ENCODE assay signal across 1 cellular context in the genomic region with DNA sequence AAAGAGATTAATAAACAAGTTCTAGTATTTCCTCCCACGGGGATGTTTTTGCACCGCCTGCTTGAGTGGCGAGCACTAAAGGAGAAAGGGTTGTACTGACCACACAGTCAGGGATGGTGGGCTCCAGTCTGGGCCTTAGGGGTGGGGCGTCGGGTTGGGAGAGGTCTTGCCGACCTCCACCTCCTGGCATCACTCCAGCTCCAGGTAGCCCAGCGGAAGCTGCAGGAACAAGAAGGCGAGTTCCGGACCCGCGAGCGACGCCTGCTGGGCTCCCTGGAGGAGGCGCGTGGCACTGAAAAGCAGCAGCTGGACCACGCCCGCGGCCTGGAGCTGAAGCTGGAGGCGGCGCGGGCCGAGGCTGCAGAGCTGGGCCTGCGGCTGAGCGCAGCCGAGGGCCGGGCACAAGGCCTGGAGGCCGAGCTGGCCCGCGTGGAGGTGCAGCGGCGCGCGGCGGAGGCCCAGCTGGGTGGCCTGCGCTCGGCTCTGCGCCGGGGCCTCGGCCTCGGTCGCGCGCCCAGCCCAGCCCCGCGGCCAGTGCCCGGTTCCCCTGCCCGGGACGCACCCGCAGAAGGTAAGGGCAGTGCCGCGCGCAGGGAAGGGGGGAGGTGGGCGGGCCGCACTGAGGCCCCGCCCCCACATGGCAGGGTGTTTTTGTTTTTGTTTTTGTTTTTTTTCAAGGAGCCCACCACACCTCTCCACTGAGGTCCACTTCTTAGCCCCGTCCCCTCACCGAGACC.
TF ChIP-seq lines count a peak whose summit lies in the region.

No MANE protein-coding gene starts in this region.

TF ChIP-seq in HEK293, 187 proteins besides CTCF, POLR2A, EP300 and RAD21 (continued from another document and continues in another):
- TF ChIP-seq, protein P1, sequence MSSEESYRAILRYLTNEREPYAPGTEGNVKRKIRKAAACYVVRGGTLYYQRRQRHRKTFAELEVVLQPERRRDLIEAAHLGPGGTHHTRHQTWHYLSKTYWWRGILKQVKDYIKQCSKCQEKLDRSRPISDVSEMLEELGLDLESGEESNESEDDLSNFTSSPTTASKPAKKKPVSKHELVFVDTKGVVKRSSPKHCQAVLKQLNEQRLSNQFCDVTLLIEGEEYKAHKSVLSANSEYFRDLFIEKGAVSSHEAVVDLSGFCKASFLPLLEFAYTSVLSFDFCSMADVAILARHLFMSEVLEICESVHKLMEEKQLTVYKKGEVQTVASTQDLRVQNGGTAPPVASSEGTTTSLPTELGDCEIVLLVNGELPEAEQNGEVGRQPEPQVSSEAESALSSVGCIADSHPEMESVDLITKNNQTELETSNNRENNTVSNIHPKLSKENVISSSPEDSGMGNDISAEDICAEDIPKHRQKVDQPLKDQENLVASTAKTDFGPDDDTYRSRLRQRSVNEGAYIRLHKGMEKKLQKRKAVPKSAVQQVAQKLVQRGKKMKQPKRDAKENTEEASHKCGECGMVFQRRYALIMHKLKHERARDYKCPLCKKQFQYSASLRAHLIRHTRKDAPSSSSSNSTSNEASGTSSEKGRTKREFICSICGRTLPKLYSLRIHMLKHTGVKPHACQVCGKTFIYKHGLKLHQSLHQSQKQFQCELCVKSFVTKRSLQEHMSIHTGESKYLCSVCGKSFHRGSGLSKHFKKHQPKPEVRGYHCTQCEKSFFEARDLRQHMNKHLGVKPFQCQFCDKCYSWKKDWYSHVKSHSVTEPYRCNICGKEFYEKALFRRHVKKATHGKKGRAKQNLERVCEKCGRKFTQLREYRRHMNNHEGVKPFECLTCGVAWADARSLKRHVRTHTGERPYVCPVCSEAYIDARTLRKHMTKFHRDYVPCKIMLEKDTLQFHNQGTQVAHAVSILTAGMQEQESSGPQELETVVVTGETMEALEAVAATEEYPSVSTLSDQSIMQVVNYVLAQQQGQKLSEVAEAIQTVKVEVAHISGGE (tag by site-specific recombination; conservative IDR thresholded peaks at IDR 0.05; ENCODE audit: low read depth), result 0 out of 2 replicates have a peak, but pooled peaks have one; percentile 27
- TF ChIP-seq SCRT1 (tag by site-specific recombination; IDR thresholded peaks at IDR 0.05; ENCODE audit: borderline replicate concordance), result no peak
- no peak for TF ChIP-seq HOXD13 (CRISPR knock-in tag; IDR thresholded peaks at IDR 0.05; ENCODE audit: borderline replicate concordance)
- peak; percentile 91 for TF ChIP-seq OSR2 (tag by site-specific recombination; IDR thresholded peaks at IDR 0.05)
- TF ChIP-seq KLF8 (tag by site-specific recombination; IDR thresholded peaks at IDR 0.05), result peak; percentile 11; the same call in 1 of the 2 replicates
- TF ChIP-seq, protein P2, sequence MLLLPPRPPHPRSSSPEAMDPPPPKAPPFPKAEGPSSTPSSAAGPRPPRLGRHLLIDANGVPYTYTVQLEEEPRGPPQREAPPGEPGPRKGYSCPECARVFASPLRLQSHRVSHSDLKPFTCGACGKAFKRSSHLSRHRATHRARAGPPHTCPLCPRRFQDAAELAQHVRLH (tag by site-specific recombination; IDR thresholded peaks at IDR 0.05), result peak; percentile 35; the same call in 1 of the 2 replicates
- peak; percentile 40; the same call in 1 of the 2 replicates for TF ChIP-seq SP7 (tag by site-specific recombination; IDR thresholded peaks at IDR 0.05)
- TF ChIP-seq ZNF37A (tag by site-specific recombination; IDR thresholded peaks at IDR 0.05), result no peak
- no peak for TF ChIP-seq ZNF596 (tag by site-specific recombination; IDR thresholded peaks at IDR 0.05)
- TF ChIP-seq, protein P3, sequence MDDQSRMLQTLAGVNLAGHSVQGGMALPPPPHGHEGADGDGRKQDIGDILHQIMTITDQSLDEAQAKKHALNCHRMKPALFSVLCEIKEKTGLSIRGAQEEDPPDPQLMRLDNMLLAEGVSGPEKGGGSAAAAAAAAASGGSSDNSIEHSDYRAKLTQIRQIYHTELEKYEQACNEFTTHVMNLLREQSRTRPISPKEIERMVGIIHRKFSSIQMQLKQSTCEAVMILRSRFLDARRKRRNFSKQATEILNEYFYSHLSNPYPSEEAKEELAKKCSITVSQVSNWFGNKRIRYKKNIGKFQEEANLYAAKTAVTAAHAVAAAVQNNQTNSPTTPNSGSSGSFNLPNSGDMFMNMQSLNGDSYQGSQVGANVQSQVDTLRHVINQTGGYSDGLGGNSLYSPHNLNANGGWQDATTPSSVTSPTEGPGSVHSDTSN (CRISPR knock-in tag; IDR thresholded peaks at IDR 0.05), result 0 out of 2 replicates have a peak, but pooled peaks have one; percentile 61
- no peak; the same call in 1 of the 2 replicates for TF ChIP-seq ZSCAN30 (tag by site-specific recombination; IDR thresholded peaks at IDR 0.05)
- TF ChIP-seq KLF9 (tag by site-specific recombination; IDR thresholded peaks at IDR 0.05; ENCODE audit: low read depth), result peak; percentile 77
- peak; percentile 53 for TF ChIP-seq ZFHX2 (tag by site-specific recombination; conservative IDR thresholded peaks at IDR 0.05)
- TF ChIP-seq ZNF510 (tag by site-specific recombination; IDR thresholded peaks at IDR 0.05; ENCODE audit: insufficient replicate concordance), result no peak
- TF ChIP-seq, protein P4, sequence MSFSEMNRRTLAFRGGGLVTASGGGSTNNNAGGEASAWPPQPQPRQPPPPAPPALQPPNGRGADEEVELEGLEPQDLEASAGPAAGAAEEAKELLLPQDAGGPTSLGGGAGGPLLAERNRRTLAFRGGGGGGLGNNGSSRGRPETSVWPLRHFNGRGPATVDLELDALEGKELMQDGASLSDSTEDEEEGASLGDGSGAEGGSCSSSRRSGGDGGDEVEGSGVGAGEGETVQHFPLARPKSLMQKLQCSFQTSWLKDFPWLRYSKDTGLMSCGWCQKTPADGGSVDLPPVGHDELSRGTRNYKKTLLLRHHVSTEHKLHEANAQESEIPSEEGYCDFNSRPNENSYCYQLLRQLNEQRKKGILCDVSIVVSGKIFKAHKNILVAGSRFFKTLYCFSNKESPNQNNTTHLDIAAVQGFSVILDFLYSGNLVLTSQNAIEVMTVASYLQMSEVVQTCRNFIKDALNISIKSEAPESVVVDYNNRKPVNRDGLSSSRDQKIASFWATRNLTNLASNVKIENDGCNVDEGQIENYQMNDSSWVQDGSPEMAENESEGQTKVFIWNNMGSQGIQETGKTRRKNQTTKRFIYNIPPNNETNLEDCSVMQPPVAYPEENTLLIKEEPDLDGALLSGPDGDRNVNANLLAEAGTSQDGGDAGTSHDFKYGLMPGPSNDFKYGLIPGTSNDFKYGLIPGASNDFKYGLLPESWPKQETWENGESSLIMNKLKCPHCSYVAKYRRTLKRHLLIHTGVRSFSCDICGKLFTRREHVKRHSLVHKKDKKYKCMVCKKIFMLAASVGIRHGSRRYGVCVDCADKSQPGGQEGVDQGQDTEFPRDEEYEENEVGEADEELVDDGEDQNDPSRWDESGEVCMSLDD (tag by site-specific recombination; IDR thresholded peaks at IDR 0.05), result no peak
- TF ChIP-seq, protein P5, sequence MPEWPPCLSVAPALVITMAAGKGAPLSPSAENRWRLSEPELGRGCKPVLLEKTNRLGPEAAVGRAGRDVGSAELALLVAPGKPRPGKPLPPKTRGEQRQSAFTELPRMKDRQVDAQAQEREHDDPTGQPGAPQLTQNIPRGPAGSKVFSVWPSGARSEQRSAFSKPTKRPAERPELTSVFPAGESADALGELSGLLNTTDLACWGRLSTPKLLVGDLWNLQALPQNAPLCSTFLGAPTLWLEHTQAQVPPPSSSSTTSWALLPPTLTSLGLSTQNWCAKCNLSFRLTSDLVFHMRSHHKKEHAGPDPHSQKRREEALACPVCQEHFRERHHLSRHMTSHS (tag by site-specific recombination; IDR thresholded peaks at IDR 0.05), result no peak
- TF ChIP-seq ZNF654 (tag by site-specific recombination; IDR thresholded peaks at IDR 0.05; ENCODE audit: low read depth), result no peak
- TF ChIP-seq, protein P6, sequence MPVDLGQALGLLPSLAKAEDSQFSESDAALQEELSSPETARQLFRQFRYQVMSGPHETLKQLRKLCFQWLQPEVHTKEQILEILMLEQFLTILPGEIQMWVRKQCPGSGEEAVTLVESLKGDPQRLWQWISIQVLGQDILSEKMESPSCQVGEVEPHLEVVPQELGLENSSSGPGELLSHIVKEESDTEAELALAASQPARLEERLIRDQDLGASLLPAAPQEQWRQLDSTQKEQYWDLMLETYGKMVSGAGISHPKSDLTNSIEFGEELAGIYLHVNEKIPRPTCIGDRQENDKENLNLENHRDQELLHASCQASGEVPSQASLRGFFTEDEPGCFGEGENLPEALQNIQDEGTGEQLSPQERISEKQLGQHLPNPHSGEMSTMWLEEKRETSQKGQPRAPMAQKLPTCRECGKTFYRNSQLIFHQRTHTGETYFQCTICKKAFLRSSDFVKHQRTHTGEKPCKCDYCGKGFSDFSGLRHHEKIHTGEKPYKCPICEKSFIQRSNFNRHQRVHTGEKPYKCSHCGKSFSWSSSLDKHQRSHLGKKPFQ (tag by site-specific recombination; IDR thresholded peaks at IDR 0.05), result no peak
- no peak for TF ChIP-seq RBAK (tag by site-specific recombination; IDR thresholded peaks at IDR 0.05)
- TF ChIP-seq ZNF138 (tag by site-specific recombination; IDR thresholded peaks at IDR 0.05; ENCODE audit: borderline replicate concordance), result no peak
- TF ChIP-seq, protein P7, sequence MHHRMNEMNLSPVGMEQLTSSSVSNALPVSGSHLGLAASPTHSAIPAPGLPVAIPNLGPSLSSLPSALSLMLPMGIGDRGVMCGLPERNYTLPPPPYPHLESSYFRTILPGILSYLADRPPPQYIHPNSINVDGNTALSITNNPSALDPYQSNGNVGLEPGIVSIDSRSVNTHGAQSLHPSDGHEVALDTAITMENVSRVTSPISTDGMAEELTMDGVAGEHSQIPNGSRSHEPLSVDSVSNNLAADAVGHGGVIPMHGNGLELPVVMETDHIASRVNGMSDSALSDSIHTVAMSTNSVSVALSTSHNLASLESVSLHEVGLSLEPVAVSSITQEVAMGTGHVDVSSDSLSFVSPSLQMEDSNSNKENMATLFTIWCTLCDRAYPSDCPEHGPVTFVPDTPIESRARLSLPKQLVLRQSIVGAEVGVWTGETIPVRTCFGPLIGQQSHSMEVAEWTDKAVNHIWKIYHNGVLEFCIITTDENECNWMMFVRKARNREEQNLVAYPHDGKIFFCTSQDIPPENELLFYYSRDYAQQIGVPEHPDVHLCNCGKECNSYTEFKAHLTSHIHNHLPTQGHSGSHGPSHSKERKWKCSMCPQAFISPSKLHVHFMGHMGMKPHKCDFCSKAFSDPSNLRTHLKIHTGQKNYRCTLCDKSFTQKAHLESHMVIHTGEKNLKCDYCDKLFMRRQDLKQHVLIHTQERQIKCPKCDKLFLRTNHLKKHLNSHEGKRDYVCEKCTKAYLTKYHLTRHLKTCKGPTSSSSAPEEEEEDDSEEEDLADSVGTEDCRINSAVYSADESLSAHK (tag by site-specific recombination; IDR thresholded peaks at IDR 0.05), result 0 out of 2 replicates have a peak, but pooled peaks have one; percentile 10
- TF ChIP-seq, protein P8, sequence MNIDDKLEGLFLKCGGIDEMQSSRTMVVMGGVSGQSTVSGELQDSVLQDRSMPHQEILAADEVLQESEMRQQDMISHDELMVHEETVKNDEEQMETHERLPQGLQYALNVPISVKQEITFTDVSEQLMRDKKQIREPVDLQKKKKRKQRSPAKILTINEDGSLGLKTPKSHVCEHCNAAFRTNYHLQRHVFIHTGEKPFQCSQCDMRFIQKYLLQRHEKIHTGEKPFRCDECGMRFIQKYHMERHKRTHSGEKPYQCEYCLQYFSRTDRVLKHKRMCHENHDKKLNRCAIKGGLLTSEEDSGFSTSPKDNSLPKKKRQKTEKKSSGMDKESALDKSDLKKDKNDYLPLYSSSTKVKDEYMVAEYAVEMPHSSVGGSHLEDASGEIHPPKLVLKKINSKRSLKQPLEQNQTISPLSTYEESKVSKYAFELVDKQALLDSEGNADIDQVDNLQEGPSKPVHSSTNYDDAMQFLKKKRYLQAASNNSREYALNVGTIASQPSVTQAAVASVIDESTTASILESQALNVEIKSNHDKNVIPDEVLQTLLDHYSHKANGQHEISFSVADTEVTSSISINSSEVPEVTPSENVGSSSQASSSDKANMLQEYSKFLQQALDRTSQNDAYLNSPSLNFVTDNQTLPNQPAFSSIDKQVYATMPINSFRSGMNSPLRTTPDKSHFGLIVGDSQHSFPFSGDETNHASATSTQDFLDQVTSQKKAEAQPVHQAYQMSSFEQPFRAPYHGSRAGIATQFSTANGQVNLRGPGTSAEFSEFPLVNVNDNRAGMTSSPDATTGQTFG (tag by site-specific recombination; IDR thresholded peaks at IDR 0.05; ENCODE audit: borderline replicate concordance), result no peak
- TF ChIP-seq ZNF423 (tag by site-specific recombination; IDR thresholded peaks at IDR 0.05), result no peak
- TF ChIP-seq ZNF248 (tag by site-specific recombination; IDR thresholded peaks at IDR 0.05), result no peak
- no peak for TF ChIP-seq ZNF433 (tag by site-specific recombination; IDR thresholded peaks at IDR 0.05; ENCODE audit: low read depth)
- TF ChIP-seq KLF10 (tag by site-specific recombination; IDR thresholded peaks at IDR 0.05), result no peak; the same call in 1 of the 2 replicates
- peak; percentile 78 for TF ChIP-seq SP3 (tag by site-specific recombination; IDR thresholded peaks at IDR 0.05)
- TF ChIP-seq ZFP3 (tag by site-specific recombination; IDR thresholded peaks at IDR 0.05; ENCODE audit: low read depth), result no peak
- no peak for TF ChIP-seq ZNF341 (tag by site-specific recombination; IDR thresholded peaks at IDR 0.05; ENCODE audit: low read depth)
- TF ChIP-seq ZNF830 (tag by site-specific recombination; IDR thresholded peaks at IDR 0.05; ENCODE audit: low read depth), result no peak
- TF ChIP-seq ZFP37 (tag by site-specific recombination; IDR thresholded peaks at IDR 0.05), result no peak
- no peak for TF ChIP-seq ZNF776 (tag by site-specific recombination; IDR thresholded peaks at IDR 0.05; ENCODE audit: borderline replicate concordance)
- no peak for TF ChIP-seq ZNF302 (tag by site-specific recombination; IDR thresholded peaks at IDR 0.05; ENCODE audit: low read depth)
- TF ChIP-seq ZBTB7A (tag by site-specific recombination; IDR thresholded peaks at IDR 0.05; ENCODE audit: low read depth), result 0 out of 2 replicates have a peak, but pooled peaks have one; percentile 36
- TF ChIP-seq, protein P9, sequence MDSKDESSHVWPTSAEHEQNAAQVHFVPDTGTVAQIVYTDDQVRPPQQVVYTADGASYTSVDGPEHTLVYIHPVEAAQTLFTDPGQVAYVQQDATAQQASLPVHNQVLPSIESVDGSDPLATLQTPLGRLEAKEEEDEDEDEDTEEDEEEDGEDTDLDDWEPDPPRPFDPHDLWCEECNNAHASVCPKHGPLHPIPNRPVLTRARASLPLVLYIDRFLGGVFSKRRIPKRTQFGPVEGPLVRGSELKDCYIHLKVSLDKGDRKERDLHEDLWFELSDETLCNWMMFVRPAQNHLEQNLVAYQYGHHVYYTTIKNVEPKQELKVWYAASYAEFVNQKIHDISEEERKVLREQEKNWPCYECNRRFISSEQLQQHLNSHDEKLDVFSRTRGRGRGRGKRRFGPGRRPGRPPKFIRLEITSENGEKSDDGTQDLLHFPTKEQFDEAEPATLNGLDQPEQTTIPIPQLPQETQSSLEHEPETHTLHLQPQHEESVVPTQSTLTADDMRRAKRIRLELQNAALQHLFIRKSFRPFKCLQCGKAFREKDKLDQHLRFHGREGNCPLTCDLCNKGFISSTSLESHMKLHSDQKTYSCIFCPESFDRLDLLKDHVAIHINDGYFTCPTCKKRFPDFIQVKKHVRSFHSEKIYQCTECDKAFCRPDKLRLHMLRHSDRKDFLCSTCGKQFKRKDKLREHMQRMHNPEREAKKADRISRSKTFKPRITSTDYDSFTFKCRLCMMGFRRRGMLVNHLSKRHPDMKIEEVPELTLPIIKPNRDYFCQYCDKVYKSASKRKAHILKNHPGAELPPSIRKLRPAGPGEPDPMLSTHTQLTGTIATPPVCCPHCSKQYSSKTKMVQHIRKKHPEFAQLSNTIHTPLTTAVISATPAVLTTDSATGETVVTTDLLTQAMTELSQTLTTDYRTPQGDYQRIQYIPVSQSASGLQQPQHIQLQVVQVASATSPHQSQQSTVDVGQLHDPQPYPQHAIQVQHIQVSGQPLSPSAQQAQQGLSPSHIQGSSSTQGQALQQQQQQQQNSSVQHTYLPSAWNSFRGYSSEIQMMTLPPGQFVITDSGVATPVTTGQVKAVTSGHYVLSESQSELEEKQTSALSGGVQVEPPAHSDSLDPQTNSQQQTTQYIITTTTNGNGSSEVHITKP (tag by site-specific recombination; IDR thresholded peaks at IDR 0.05), result no peak
- TF ChIP-seq ZBTB48 (tag by site-specific recombination; IDR thresholded peaks at IDR 0.05), result no peak
- no peak for TF ChIP-seq ZNF366 (tag by site-specific recombination; conservative IDR thresholded peaks at IDR 0.05)
